In the genomic region with DNA sequence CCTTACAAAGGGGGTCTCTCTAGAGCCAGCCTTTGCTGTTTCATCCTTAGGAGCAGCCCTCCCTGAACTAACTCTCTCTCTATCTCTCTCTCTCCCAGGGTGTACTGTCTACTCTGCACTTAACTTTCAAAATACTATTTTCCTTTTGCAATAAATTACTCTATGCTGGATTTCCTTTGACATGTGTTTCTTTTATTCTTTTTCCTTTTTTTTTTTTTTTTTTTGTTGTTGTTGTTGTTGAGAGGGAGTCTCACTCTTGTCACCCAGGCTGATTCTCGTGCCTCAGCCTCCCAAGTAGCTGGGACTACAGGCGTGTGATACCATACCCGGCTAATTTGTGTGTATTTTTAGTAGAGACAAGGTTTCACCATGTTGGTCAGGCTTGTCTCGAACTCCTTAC, we compare ENCODE assay signal across 9 cellular contexts. TPM values are rescaled to one million over a fixed set of nuclear protein-coding genes. Genes with fewer than 3 reads are reported as not detected.
DNase-seq lines count a peak whose midpoint lies in the region; ATAC-seq and TF ChIP-seq lines count a peak whose summit lies in the region.
"Had no signal": no experiment of that assay in that cellular context is flagged by ENCODE, and none has a peak within 500 bp of the region (broad histone marks: within the 10 kb centered on the region; RNA-seq: fewer than 3 reads in every experiment).

No MANE protein-coding gene starts in this region.

- no peak overlapping the region for H3K9ac ChIP-seq in iPS-15b (ENCODE audit: low read depth, low read length)

- no peaks in the 10 kb centered on the region for H3K27me3 Mint-ChIP-seq in activated naive CD4-positive, alpha-beta T cell treated with anti-CD3 and anti-CD28 coated beads for 36 hours (ENCODE audit: low read depth)
- H3K27me3 Mint-ChIP-seq in activated B cell treated with CpG ODN at 0.5 μM for 24 hours, result no peaks in the 10 kb centered on the region
- no peaks in the 10 kb centered on the region for H3K27me3 Mint-ChIP-seq in stimulated activated memory B cell treated with anti-CD40 and anti-IgM and Interleukin-4, amounts not matched to agents 10 μg/mL and 1 μg/mL and 100 μg/mL, for 72 hours

- peaks cover 6% of the 10 kb centered on the region for H3K4me1 ChIP-seq in iPS-15b (ENCODE audit: control insufficient read depth, insufficient read depth, low read length)

- TF ChIP-seq CTCF in activated B cell treated with CpG ODN at 0.5 μM for 24 hours (IDR thresholded peaks at IDR 0.05), result no peak

- peak overlapping the region; percentile 61 for H3K4me3 ChIP-seq in iPS-15b (ENCODE audit: low read depth, low read length)
- H3K4me3 ChIP-seq: SK-N-MC had no signal

- CTCF ChIA-PET in activated naive CD4-positive, alpha-beta T cell treated with anti-CD3 and anti-CD28 coated beads for 36 hours (lab: Charles Lee), result interaction anchor here (0.6 to 1.2 kb wide), 14 partner anchors 10 to 174 kb away, joined by 3 to 9 read pairs (median 4); no protein-coding TSS in a partner anchor
- CTCF ChIA-PET in activated B cell treated with CpG ODN at 0.5 μM for 24 hours (lab: Charles Lee), result interaction anchor here (0.8 to 1.3 kb wide), 6 partner anchors 19 to 164 kb away, joined by 3 to 5 read pairs (median 3); a partner anchor contains a TSS

- no peak for DNase-seq in activated naive CD4-positive, alpha-beta T cell treated with anti-CD3 and anti-CD28 coated beads for 36 hours
- no peak for DNase-seq in activated naive CD4-positive, alpha-beta T cell treated with Interleukin-2 at 50 U/mL for 16 hours
- DNase-seq in activated B cell treated with CpG ODN at 0.5 μM for 24 hours (no peak), T-helper 9 cell (no peak), NCI-H446 treated with DMSO at 0.1 percent for 48 hours (lab: John Stamatoyannopoulos, UW) (no peak)

- peaks cover 34% of the 10 kb centered on the region for H3K4me1 Mint-ChIP-seq in activated naive CD4-positive, alpha-beta T cell treated with anti-CD3 and anti-CD28 coated beads for 36 hours (ENCODE audit: low read depth)
- H3K4me1 Mint-ChIP-seq in activated B cell treated with CpG ODN at 0.5 μM for 24 hours, result peaks cover 38% of the 10 kb centered on the region
- H3K4me1 Mint-ChIP-seq in stimulated activated memory B cell treated with anti-CD40 and anti-IgM and Interleukin-4, amounts not matched to agents 10 μg/mL and 1 μg/mL and 100 μg/mL, for 72 hours, result peaks cover 38% of the 10 kb centered on the region

- no peaks in the 10 kb centered on the region for H3K9me3 ChIP-seq in iPS-15b (ENCODE audit: control insufficient read depth, insufficient read depth, low read length)

- intact Hi-C loops in activated naive CD4-positive, alpha-beta T cell treated with anti-CD3 and anti-CD28 coated beads for 36 hours (cut with micrococcal nuclease), result loop anchor here (1.0 to 5.0 kb wide), 4 partner anchors 48 to 707 kb away; a partner anchor contains a TSS
- intact Hi-C loops in activated B cell treated with CpG ODN at 0.5 μM for 24 hours (cut with micrococcal nuclease), result loop anchor here (1.0 to 10.0 kb wide), 10 partner anchors 18 to 1172 kb away; a partner anchor contains a TSS

- H3K27me3 ChIP-seq in iPS-15b (ENCODE audit: control insufficient read depth, insufficient read depth, low read length), result no peaks in the 10 kb centered on the region

- peaks cover 11% of the 10 kb centered on the region for H3K36me3 ChIP-seq in iPS-15b (ENCODE audit: control insufficient read depth, insufficient read depth, low read length)

- no peaks in the 10 kb centered on the region for H3K9me3 Mint-ChIP-seq in activated naive CD4-positive, alpha-beta T cell treated with anti-CD3 and anti-CD28 coated beads for 36 hours
- H3K9me3 Mint-ChIP-seq in activated B cell treated with CpG ODN at 0.5 μM for 24 hours, result no peaks in the 10 kb centered on the region
- H3K9me3 Mint-ChIP-seq in stimulated activated memory B cell treated with anti-CD40 and anti-IgM and Interleukin-4, amounts not matched to agents 10 μg/mL and 1 μg/mL and 100 μg/mL, for 72 hours, result no peaks in the 10 kb centered on the region

- H3K36me3 Mint-ChIP-seq in activated naive CD4-positive, alpha-beta T cell treated with anti-CD3 and anti-CD28 coated beads for 36 hours (ENCODE audit: low read depth), result peaks cover 8% of the 10 kb centered on the region
- H3K36me3 Mint-ChIP-seq in activated B cell treated with CpG ODN at 0.5 μM for 24 hours (ENCODE audit: low read depth), result peaks cover 19% of the 10 kb centered on the region
- peaks cover 9% of the 10 kb centered on the region for H3K36me3 Mint-ChIP-seq in stimulated activated memory B cell treated with anti-CD40 and anti-IgM and Interleukin-4, amounts not matched to agents 10 μg/mL and 1 μg/mL and 100 μg/mL, for 72 hours

- no peak for ATAC-seq in activated B cell treated with CpG ODN at 0.5 μM for 24 hours (ENCODE audit: low read depth)
- ATAC-seq in stimulated activated memory B cell treated with anti-CD40 and anti-IgM and Interleukin-4, amounts not matched to agents 10 μg/mL and 1 μg/mL and 100 μg/mL, for 72 hours, result no peak
- ATAC-seq in HG03159 (IDR thresholded peaks at IDR 0.05; ENCODE audit: unreplicated experiment), result no peak

- peak overlapping the region; percentile 88 for H3K4me3 Mint-ChIP-seq in activated naive CD4-positive, alpha-beta T cell treated with anti-CD3 and anti-CD28 coated beads for 36 hours
- peak overlapping the region; percentile 89 for H3K4me3 Mint-ChIP-seq in activated B cell treated with CpG ODN at 0.5 μM for 24 hours
- peak overlapping the region; percentile 70 for H3K4me3 Mint-ChIP-seq in stimulated activated memory B cell treated with anti-CD40 and anti-IgM and Interleukin-4, amounts not matched to agents 10 μg/mL and 1 μg/mL and 100 μg/mL, for 72 hours

- peak overlapping the region; percentile 86 for H3K27ac Mint-ChIP-seq in activated naive CD4-positive, alpha-beta T cell treated with anti-CD3 and anti-CD28 coated beads for 36 hours
- peak overlapping the region; percentile 91 for H3K27ac Mint-ChIP-seq in activated B cell treated with CpG ODN at 0.5 μM for 24 hours
- peak overlapping the region; percentile 84 for H3K27ac Mint-ChIP-seq in stimulated activated memory B cell treated with anti-CD40 and anti-IgM and Interleukin-4, amounts not matched to agents 10 μg/mL and 1 μg/mL and 100 μg/mL, for 72 hours

- POLR2A ChIA-PET in activated B cell treated with CpG ODN at 0.5 μM for 24 hours (lab: Charles Lee), result interaction anchor here (0.5 to 3.2 kb wide), 37 partner anchors 8 to 792 kb away, joined by 3 to 64 read pairs (median 4); a partner anchor contains a TSS

RNA-seq across cellular contexts. Expression of a gene that starts 1.5 kb away (rescaled TPM):
- 10 to 100 TPM; 13.1 to 14.0 TPM for total RNA-seq in activated naive CD4-positive, alpha-beta T cell treated with anti-CD3 and anti-CD28 coated beads for 36 hours
- total RNA-seq in activated B cell treated with CpG ODN at 0.5 μM for 24 hours, result 33.9 and 39.6 TPM in 2 replicates

RNA-seq across cellular contexts. Expression of a gene that starts 5.8 kb away (rescaled TPM):
- 10 to 100 TPM; 97.1 to 97.8 TPM for total RNA-seq in activated naive CD4-positive, alpha-beta T cell treated with anti-CD3 and anti-CD28 coated beads for 36 hours
- 88.3 and 108 TPM in 2 replicates for total RNA-seq in activated B cell treated with CpG ODN at 0.5 μM for 24 hours

RNA-seq across cellular contexts. Expression of a gene that starts 18.2 kb away (rescaled TPM):
- total RNA-seq in activated naive CD4-positive, alpha-beta T cell treated with anti-CD3 and anti-CD28 coated beads for 36 hours, result 100 to 1,000 TPM; 390 to 395 TPM
- 99.7 and 104 TPM in 2 replicates for total RNA-seq in activated B cell treated with CpG ODN at 0.5 μM for 24 hours

RNA-seq across cellular contexts. Expression of a gene that starts 18.5 kb away (rescaled TPM):
- total RNA-seq in activated naive CD4-positive, alpha-beta T cell treated with anti-CD3 and anti-CD28 coated beads for 36 hours, result 10 to 100 TPM; 12.6 to 12.7 TPM
- total RNA-seq in activated B cell treated with CpG ODN at 0.5 μM for 24 hours, result 11.1 and 12.5 TPM in 2 replicates

RNA-seq across cellular contexts. Expression of a gene that starts 33.4 kb away (rescaled TPM):
- total RNA-seq in activated naive CD4-positive, alpha-beta T cell treated with anti-CD3 and anti-CD28 coated beads for 36 hours, result 1 to 10 TPM; 6.2 to 6.4 TPM
- total RNA-seq in activated B cell treated with CpG ODN at 0.5 μM for 24 hours, result 10.6 and 11.3 TPM in 2 replicates
